14 cellular contexts compared by ENCODE assay signal in genomic region chr12:60266381-60266852, GRCh38.
DNase-seq lines count a peak whose midpoint lies in the region; ATAC-seq, FAIRE-seq and TF ChIP-seq lines count a peak whose summit lies in the region.
"Had no signal": no experiment of that assay in that cellular context is flagged by ENCODE, and none has a peak within 500 bp of the region (broad histone marks: within the 10 kb centered on the region; RNA-seq: fewer than 3 reads in every experiment).

No MANE protein-coding gene starts in this region.

- H3K36me3 ChIP-seq in bronchial epithelial cell (ENCODE audit: control insufficient read depth, insufficient read depth, low read length) (no peaks in the 10 kb centered on the region), right lobe of liver (no peaks in the 10 kb centered on the region), uterus (no peaks in the 10 kb centered on the region)
- H3K36me3 ChIP-seq: ascending aorta, WERI-Rb-1 had no signal

- no peak for TF ChIP-seq CTCF in bronchial epithelial cell (IDR thresholded peaks at IDR 0.05; ENCODE audit: insufficient read depth, low read length, severe bottlenecking)
- no peak for TF ChIP-seq CTCF in right lobe of liver (IDR thresholded peaks at IDR 0.05)
- TF ChIP-seq CTCF in uterus (IDR thresholded peaks at IDR 0.05): no peak

- DNase-seq in Caki2 (ENCODE audit: low read depth): peak; percentile 65
- peak; percentile 76 for DNase-seq in M059J (ENCODE audit: low read depth)
- peak; percentile 95 for DNase-seq in bronchial epithelial cell (ENCODE audit: low read depth)
- no peak for DNase-seq in right lobe of liver
- no peak for DNase-seq in uterus
- no peak for DNase-seq in activated CD8-positive, alpha-beta memory T cell treated with anti-CD3 and anti-CD28 coated beads, Interleukin-2, amount 50 U/mL, for 48 hours
- DNase-seq in germinal center (ENCODE audit: low spot score): no peak
- DNase-seq: CD8-positive, alpha-beta memory T cell; KG1; NCI-H2171; WERI-Rb-1 had no signal

- in situ Hi-C loops in Caki2 (cut with HindIII; ENCODE audit: low pct_unique_long_range_greater_than_20kb, low sequenced_read_pairs): no loop called here

- H3K9me3 ChIP-seq in right lobe of liver (no peaks in the 10 kb centered on the region), uterus (no peaks in the 10 kb centered on the region)
- H3K9me3 ChIP-seq: ascending aorta had no signal

- no peak for FAIRE-seq in bronchial epithelial cell (lab: Jason Lieb, UNC)
- FAIRE-seq: islet of Langerhans had no signal

- H3K27ac ChIP-seq in right lobe of liver: no peak overlapping the region
- no peak overlapping the region for H3K27ac ChIP-seq in uterus
- H3K27ac ChIP-seq: ascending aorta, WERI-Rb-1 had no signal

- 65% methylated on average over 4 of the region's 4 CpGs for WGBS in right lobe of liver (ENCODE audit: insufficient coverage, low coverage, low lambda C conversion rate, missing lambda C conversion rate)

- intact Hi-C loops in right lobe of liver (cut with DNase I): no loop called here
- intact Hi-C loops in uterus (cut with DNase I; ENCODE audit: low total_unique reads): no loop called here

- H3K4me3 ChIP-seq in bronchial epithelial cell (ENCODE audit: low read depth, low read length): no peak overlapping the region
- no peak overlapping the region for H3K4me3 ChIP-seq in right lobe of liver
- no peak overlapping the region for H3K4me3 ChIP-seq in uterus
- H3K4me3 ChIP-seq: ascending aorta had no signal

- TF ChIP-seq POLR2A in right lobe of liver (IDR thresholded peaks at IDR 0.05): no peak
- TF ChIP-seq POLR2A in uterus (IDR thresholded peaks at IDR 0.05): no peak

- H3K4me1 ChIP-seq in right lobe of liver (no peaks in the 10 kb centered on the region), uterus (no peaks in the 10 kb centered on the region)
- H3K4me1 ChIP-seq: ascending aorta had no signal

- H3K27me3 ChIP-seq in bronchial epithelial cell (ENCODE audit: control insufficient read depth, insufficient read depth, low read length): no peaks in the 10 kb centered on the region
- no peaks in the 10 kb centered on the region for H3K27me3 ChIP-seq in right lobe of liver
- H3K27me3 ChIP-seq in uterus: no peaks in the 10 kb centered on the region
- H3K27me3 ChIP-seq: ascending aorta had no signal

- ATAC-seq in right lobe of liver (peak in 3 of 4 donors; percentile 63 to 99 (median 75)), HG03354 (IDR thresholded peaks at IDR 0.05; ENCODE audit: poor library complexity, severe bottlenecking, unreplicated experiment) (no peak)

Comparison
In these comparisons a context has a peak if more than half of its experiments do, and no peak if none do; other contexts are left out.
1. DNase-seq: peak in Caki2 (single experiment), M059J (single experiment) and bronchial epithelial cell (single experiment); none in right lobe of liver (0 of 3), uterus (0 of 2), activated CD8-positive, alpha-beta memory T cell treated with anti-CD3 and anti-CD28 coated beads, Interleukin-2, amount 50 U/mL, for 48 hours (single experiment) and germinal center (single experiment).